ENCODE assay signal across 28 cellular contexts in the genomic region with DNA sequence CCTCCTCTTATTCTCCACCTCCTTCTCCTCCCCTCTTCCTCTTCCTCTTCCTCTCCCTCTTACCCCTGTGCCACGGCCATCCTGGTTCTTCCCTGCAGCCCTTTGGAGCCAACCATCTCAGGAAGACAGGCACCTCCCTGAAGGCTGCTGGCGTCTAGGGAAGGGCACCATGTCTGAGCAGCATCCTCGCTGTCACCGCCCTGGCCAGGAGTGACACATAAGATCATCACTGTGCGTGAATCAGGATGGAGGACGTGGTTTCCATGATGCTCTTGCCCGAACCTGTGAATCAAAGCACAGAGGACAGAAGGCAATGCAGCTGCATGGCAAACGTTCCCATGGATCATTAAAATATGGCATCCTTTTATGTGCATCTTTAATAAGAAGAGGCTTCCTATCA.
A peak's percentile ranks its signal among the peaks of the same experiment; 100 is the strongest.
DNase-seq lines count a peak whose midpoint lies in the region; ATAC-seq, FAIRE-seq and TF ChIP-seq lines count a peak whose summit lies in the region.
"Had no signal": no experiment of that assay in that cellular context is flagged by ENCODE, and none has a peak within 500 bp of the region (broad histone marks: within the 10 kb centered on the region; RNA-seq: fewer than 3 reads in every experiment).

No MANE protein-coding gene starts in this region.

- no peak overlapping the region for H2AFZ ChIP-seq in neuronal stem cell (ENCODE audit: low read length)

- TF ChIP-seq POLR2A in esophagus squamous epithelium (IDR thresholded peaks at IDR 0.05), result no peak
- TF ChIP-seq POLR2A in H54 (IDR thresholded peaks at IDR 0.05; ENCODE audit: low read depth, low read length), result no peak

- 83 to 89% methylated on average over 7 to 8 of the region's 8 CpGs for WGBS in endodermal cell (ENCODE audit: insufficient coverage in 1 of 2, insufficient read length in 1 of 2), 2 experiments
- WGBS in neuronal stem cell (ENCODE audit: extremely low coverage in 2 of 2, insufficient read length in 2 of 2, insufficient replicate concordance in 1 of 2), 2 donors, result no CpG with 5 or more reads among the region's 8 CpGs
- WGBS in esophagus squamous epithelium, 2 donors, result 73 to 79% methylated on average over 8 of the region's 8 CpGs

- no peak for TF ChIP-seq CTCF in natural killer cell (IDR thresholded peaks at IDR 0.05)
- no peak for TF ChIP-seq CTCF in endodermal cell (conservative IDR thresholded peaks at IDR 0.05)
- TF ChIP-seq CTCF in esophagus squamous epithelium (IDR thresholded peaks at IDR 0.05), result no peak

- CTCF ChIA-PET in activated CD8-positive, alpha-beta memory T cell treated with anti-CD3 and anti-CD28 coated beads, Interleukin-2, amount 10 ng/mL, durations not matched to agents 7 days and 5 days (lab: Charles Lee), result no interaction called here

- no peaks in the 10 kb centered on the region for H3K79me1 ChIP-seq in neuronal stem cell (ENCODE audit: low read depth, low read length)

- ATAC-seq in natural killer cell treated with Interleukin-12 subunit alpha and Interleukin-12 subunit beta and Interleukin-15 and Interleukin-18, amount 100 ng/mL, for 72 hours, result peak; percentile 49 to 53
- ATAC-seq in natural killer cell, result no peak
- ATAC-seq in activated CD8-positive, alpha-beta memory T cell treated with anti-CD3 and anti-CD28 coated beads, Interleukin-2, amount 10 ng/mL, durations not matched to agents 7 days and 5 days, result no peak
- ATAC-seq: A549, GM12878 had no signal

- H3K18ac ChIP-seq in neuronal stem cell (ENCODE audit: low read length), result no peak overlapping the region

- H2AK5ac ChIP-seq in neuronal stem cell (ENCODE audit: low read depth, low read length), result no peak overlapping the region

- H3K27ac ChIP-seq in endodermal cell (ENCODE audit: low read depth, low read length) (no peak overlapping the region), neuronal stem cell (replicated peaks; ENCODE audit: low read length) (no peak overlapping the region), esophagus squamous epithelium (no peak overlapping the region)
- H3K27ac ChIP-seq: 22Rv1, A549, BLaER1 had no signal

- no peaks in the 10 kb centered on the region for H3K36me3 ChIP-seq in endodermal cell (ENCODE audit: control insufficient read depth, insufficient read depth, low read length)
- H3K36me3 ChIP-seq in neuronal stem cell (replicated peaks in 1 of 2; ENCODE audit: control insufficient read depth in 2 of 2, insufficient read depth in 2 of 2, low read length in 2 of 2), result no peaks in the 10 kb centered on the region
- no peaks in the 10 kb centered on the region for H3K36me3 ChIP-seq in esophagus squamous epithelium
- H3K36me3 ChIP-seq: BE2C, BLaER1 had no signal

- DNase-seq in natural killer cell treated with Interleukin-12 subunit alpha and Interleukin-12 subunit beta and Interleukin-15 and Interleukin-18, amount 100 ng/mL, for 72 hours (ENCODE audit: low spot score), result no peak
- no peak for DNase-seq in natural killer cell
- DNase-seq in endodermal cell, result peak; percentile 14
- DNase-seq in neuronal stem cell (ENCODE audit: low spot score), result no peak
- DNase-seq in urothelium cell line (ENCODE audit: low spot score), result no peak
- no peak for DNase-seq in esophagus squamous epithelium (lab: John Stamatoyannopoulos, UW)
- no peak for DNase-seq in H54 (ENCODE audit: insufficient read length, low spot score)
- no peak for DNase-seq in activated CD8-positive, alpha-beta memory T cell treated with anti-CD3 and anti-CD28 coated beads, Interleukin-2, amount 10 ng/mL, durations not matched to agents 7 days and 5 days
- DNase-seq: AML-193; BE2C; C1 segment of cervical spinal cord; CD4-positive, alpha-beta memory T cell; CD4-positive, CD25-positive, alpha-beta regulatory T cell; CD8-positive, alpha-beta memory T cell; COR-L47; DMS 273 treated with DMSO at 0.1 percent for 48 hours; DMS153; DMS79; DND-41; EL; GDM1 had no signal

- intact Hi-C loops in natural killer cell (cut with micrococcal nuclease), result no loop called here
- intact Hi-C loops in esophagus squamous epithelium (cut with DNase I), result no loop called here

- H3K4me1 Mint-ChIP-seq in natural killer cell treated with Interleukin-12 subunit alpha and Interleukin-12 subunit beta and Interleukin-15 and Interleukin-18, amount 100 ng/mL, for 72 hours (ENCODE audit: low read depth in 2 of 2), result no peaks in the 10 kb centered on the region
- no peaks in the 10 kb centered on the region for H3K4me1 Mint-ChIP-seq in natural killer cell
- H3K4me1 Mint-ChIP-seq in endodermal cell, result no peaks in the 10 kb centered on the region
- no peaks in the 10 kb centered on the region for H3K4me1 Mint-ChIP-seq in activated CD8-positive, alpha-beta memory T cell treated with anti-CD3 and anti-CD28 coated beads, Interleukin-2, amount 10 ng/mL, durations not matched to agents 7 days and 5 days
- H3K4me1 Mint-ChIP-seq: CD14-positive monocyte; CD4-positive, CD25-positive, alpha-beta regulatory T cell; CD8-positive, alpha-beta memory T cell had no signal

- H3K36me3 Mint-ChIP-seq in natural killer cell treated with Interleukin-12 subunit alpha and Interleukin-12 subunit beta and Interleukin-15 and Interleukin-18, amount 100 ng/mL, for 72 hours, result no peaks in the 10 kb centered on the region
- H3K36me3 Mint-ChIP-seq in natural killer cell, result no peaks in the 10 kb centered on the region
- H3K36me3 Mint-ChIP-seq in endodermal cell (ENCODE audit: low read depth), result no peaks in the 10 kb centered on the region
- H3K36me3 Mint-ChIP-seq in activated CD8-positive, alpha-beta memory T cell treated with anti-CD3 and anti-CD28 coated beads, Interleukin-2, amount 10 ng/mL, durations not matched to agents 7 days and 5 days, result no peaks in the 10 kb centered on the region
- H3K36me3 Mint-ChIP-seq: CD14-positive monocyte; CD4-positive, alpha-beta memory T cell; CD4-positive, CD25-positive, alpha-beta regulatory T cell; CD8-positive, alpha-beta memory T cell had no signal

- no peaks in the 10 kb centered on the region for H3K9me3 Mint-ChIP-seq in natural killer cell treated with Interleukin-12 subunit alpha and Interleukin-12 subunit beta and Interleukin-15 and Interleukin-18, amount 100 ng/mL, for 72 hours
- H3K9me3 Mint-ChIP-seq in natural killer cell, result no peaks in the 10 kb centered on the region
- H3K9me3 Mint-ChIP-seq in endodermal cell, result no peaks in the 10 kb centered on the region
- H3K9me3 Mint-ChIP-seq in activated CD8-positive, alpha-beta memory T cell treated with anti-CD3 and anti-CD28 coated beads, Interleukin-2, amount 10 ng/mL, durations not matched to agents 7 days and 5 days (ENCODE audit: low read depth), result no peaks in the 10 kb centered on the region

- H3K27me3 ChIP-seq in endodermal cell (ENCODE audit: control insufficient read depth, insufficient read depth, low read length, poor library complexity, severe bottlenecking) (no peaks in the 10 kb centered on the region), neuronal stem cell (ENCODE audit: control insufficient read depth in 3 of 3, insufficient read depth in 3 of 3, low read depth in 1 of 3, low read length in 3 of 3) (peaks cover 0 to 5% (median 0%) of the 10 kb centered on the region in 3 experiments), esophagus squamous epithelium (peaks cover 0 to 27% (median 0%) of the 10 kb centered on the region in 4 donors)
- H3K27me3 ChIP-seq: BLaER1 had no signal

- no peak overlapping the region for H3K27ac Mint-ChIP-seq in natural killer cell treated with Interleukin-12 subunit alpha and Interleukin-12 subunit beta and Interleukin-15 and Interleukin-18, amount 100 ng/mL, for 72 hours
- no peak overlapping the region for H3K27ac Mint-ChIP-seq in natural killer cell
- H3K27ac Mint-ChIP-seq in endodermal cell, result no peak overlapping the region
- no peak overlapping the region for H3K27ac Mint-ChIP-seq in activated CD8-positive, alpha-beta memory T cell treated with anti-CD3 and anti-CD28 coated beads, Interleukin-2, amount 10 ng/mL, durations not matched to agents 7 days and 5 days
- H3K27ac Mint-ChIP-seq: CD14-positive monocyte; CD4-positive, CD25-positive, alpha-beta regulatory T cell; CD8-positive, alpha-beta memory T cell had no signal

- no peak overlapping the region for H4K91ac ChIP-seq in neuronal stem cell (ENCODE audit: low read depth, low read length, poor library complexity)

- H3K9me3 ChIP-seq in endodermal cell (ENCODE audit: control insufficient read depth, low read length) (no peaks in the 10 kb centered on the region), neuronal stem cell (replicated peaks in 1 of 2; ENCODE audit: control insufficient read depth in 2 of 2, insufficient read depth in 1 of 2, low read depth in 1 of 2, low read length in 2 of 2) (no peaks in the 10 kb centered on the region), esophagus squamous epithelium (no peaks in the 10 kb centered on the region)
- H3K9me3 ChIP-seq: BE2C had no signal

- no peak overlapping the region for H3K4me3 Mint-ChIP-seq in natural killer cell treated with Interleukin-12 subunit alpha and Interleukin-12 subunit beta and Interleukin-15 and Interleukin-18, amount 100 ng/mL, for 72 hours
- no peak overlapping the region for H3K4me3 Mint-ChIP-seq in natural killer cell
- H3K4me3 Mint-ChIP-seq in endodermal cell, result no peak overlapping the region
- H3K4me3 Mint-ChIP-seq in activated CD8-positive, alpha-beta memory T cell treated with anti-CD3 and anti-CD28 coated beads, Interleukin-2, amount 10 ng/mL, durations not matched to agents 7 days and 5 days, result no peak overlapping the region
- H3K4me3 Mint-ChIP-seq: CD14-positive monocyte; CD4-positive, alpha-beta memory T cell; CD4-positive, CD25-positive, alpha-beta regulatory T cell; CD8-positive, alpha-beta memory T cell had no signal

- peak overlapping the region; percentile 86 for H3K14ac ChIP-seq in neuronal stem cell (ENCODE audit: low read length)

- no peak overlapping the region for H2BK12ac ChIP-seq in neuronal stem cell (ENCODE audit: low read length)

- H3K27me3 Mint-ChIP-seq in natural killer cell treated with Interleukin-12 subunit alpha and Interleukin-12 subunit beta and Interleukin-15 and Interleukin-18, amount 100 ng/mL, for 72 hours, result peaks cover 20 to 39% of the 10 kb centered on the region in 2 donors
- H3K27me3 Mint-ChIP-seq in natural killer cell (ENCODE audit: low read depth in 2 of 2), result peaks cover 9 to 23% of the 10 kb centered on the region in 2 donors
- peaks cover 5% of the 10 kb centered on the region for H3K27me3 Mint-ChIP-seq in endodermal cell (ENCODE audit: insufficient read depth)
- H3K27me3 Mint-ChIP-seq in activated CD8-positive, alpha-beta memory T cell treated with anti-CD3 and anti-CD28 coated beads, Interleukin-2, amount 10 ng/mL, durations not matched to agents 7 days and 5 days, result peaks cover 2% of the 10 kb centered on the region
- H3K27me3 Mint-ChIP-seq: CD4-positive, CD25-positive, alpha-beta regulatory T cell had no signal

- no peak overlapping the region for H3K4me2 ChIP-seq in neuronal stem cell (ENCODE audit: insufficient read depth, low read length, poor library complexity, severe bottlenecking)
- H3K4me2 ChIP-seq: A549, BLaER1 had no signal

- H3K4me1 ChIP-seq in endodermal cell (ENCODE audit: control insufficient read depth, insufficient read depth, low read length), result no peaks in the 10 kb centered on the region
- no peaks in the 10 kb centered on the region for H3K4me1 ChIP-seq in neuronal stem cell (ENCODE audit: control insufficient read depth in 2 of 2, insufficient read depth in 1 of 2, low read depth in 1 of 2, low read length in 2 of 2)
- peaks cover 0 to 10% (median 0%) of the 10 kb centered on the region in 3 donors for H3K4me1 ChIP-seq in esophagus squamous epithelium
- H3K4me1 ChIP-seq: BE2C, BLaER1 had no signal

- no peak overlapping the region for H3K9ac ChIP-seq in endodermal cell (ENCODE audit: extremely low read depth, low read length, poor library complexity, severe bottlenecking)
- H3K9ac ChIP-seq in neuronal stem cell (ENCODE audit: low read depth, low read length, poor library complexity), result no peak overlapping the region
- H3K9ac ChIP-seq: BLaER1 had no signal

- no peak overlapping the region for H3K4ac ChIP-seq in neuronal stem cell (ENCODE audit: low read length)

- no peak overlapping the region for H2BK120ac ChIP-seq in neuronal stem cell (ENCODE audit: low read depth, low read length)

- H2BK15ac ChIP-seq in neuronal stem cell (ENCODE audit: low read length), result peak overlapping the region; percentile 23

- no peak overlapping the region for H3K23ac ChIP-seq in neuronal stem cell (ENCODE audit: low read depth, low read length, poor library complexity)

- FAIRE-seq in urothelium cell line (lab: Jason Lieb, UNC) (peak; percentile 27), H54 (lab: Jason Lieb, UNC) (no peak)
- FAIRE-seq: A549, GM12878, GM12892, GM18507 had no signal

- no peak overlapping the region for H4K8ac ChIP-seq in neuronal stem cell (ENCODE audit: low read depth, low read length)

- no peak overlapping the region for H2BK5ac ChIP-seq in neuronal stem cell (ENCODE audit: low read length)

- no peak overlapping the region for H3K4me3 ChIP-seq in endodermal cell (ENCODE audit: low read length)
- H3K4me3 ChIP-seq in neuronal stem cell (ENCODE audit: low read length in 2 of 2), result no peak overlapping the region
- H3K4me3 ChIP-seq in esophagus squamous epithelium, result no peak overlapping the region
- H3K4me3 ChIP-seq: A549, BLaER1, GM12878 had no signal

Comparison
In these comparisons a context has a peak if more than half of its experiments do, and no peak if none do; other contexts are left out.
1. ATAC-seq: peak in natural killer cell treated with Interleukin-12 subunit alpha and Interleukin-12 subunit beta and Interleukin-15 and Interleukin-18, amount 100 ng/mL, for 72 hours (2 of 2); none in natural killer cell (0 of 3) and activated CD8-positive, alpha-beta memory T cell treated with anti-CD3 and anti-CD28 coated beads, Interleukin-2, amount 10 ng/mL, durations not matched to agents 7 days and 5 days (single experiment).